ENCODE assay signal across 17 cellular contexts in genomic region chr12:29160230-29160629, GRCh38. TPM values are rescaled to one million over a fixed set of nuclear protein-coding genes. Genes with fewer than 3 reads are reported as not detected.
DNase-seq lines count a peak whose midpoint lies in the region; ATAC-seq and TF ChIP-seq lines count a peak whose summit lies in the region.
"Had no signal": no experiment of that assay in that cellular context is flagged by ENCODE, and none has a peak within 500 bp of the region (broad histone marks: within the 10 kb centered on the region; RNA-seq: fewer than 3 reads in every experiment).

No MANE protein-coding gene starts in this region.

- 88% methylated on average over 3 of the region's 3 CpGs for WGBS in prostate gland

- peaks cover 26% of the 10 kb centered on the region for H3K4me1 Mint-ChIP-seq in activated CD4-positive, alpha-beta memory T cell treated with anti-CD3 and anti-CD28 coated beads for 36 hours (ENCODE audit: low read depth)
- H3K4me1 Mint-ChIP-seq in activated CD4-positive, alpha-beta memory T cell treated with anti-CD3 and anti-CD28 coated beads, Interleukin-2, amount 10 ng/mL, durations not matched to agents 7 days and 5 days: peaks cover 27% of the 10 kb centered on the region
- H3K4me1 Mint-ChIP-seq in stimulated activated memory B cell treated with anti-CD40 and anti-IgM and Interleukin-4, amounts not matched to agents 10 μg/mL and 1 μg/mL and 100 μg/mL, for 72 hours: peaks cover 12% of the 10 kb centered on the region

- ATAC-seq in stimulated activated naive CD8-positive, alpha-beta T cell treated with anti-CD3 and anti-CD28 coated beads, Interleukin-15, Interleukin-2, amounts not matched to agents 100 U/mL and 50 U/mL, for 24 hours: peak; percentile 32
- ATAC-seq in stimulated activated memory B cell treated with anti-CD40 and anti-IgM and Interleukin-4, amounts not matched to agents 10 μg/mL and 1 μg/mL and 100 μg/mL, for 72 hours: no peak

- no peaks in the 10 kb centered on the region for H3K27me3 Mint-ChIP-seq in activated CD4-positive, alpha-beta memory T cell treated with anti-CD3 and anti-CD28 coated beads for 36 hours
- H3K27me3 Mint-ChIP-seq in activated CD4-positive, alpha-beta memory T cell treated with anti-CD3 and anti-CD28 coated beads, Interleukin-2, amount 10 ng/mL, durations not matched to agents 7 days and 5 days: no peaks in the 10 kb centered on the region
- no peaks in the 10 kb centered on the region for H3K27me3 Mint-ChIP-seq in stimulated activated memory B cell treated with anti-CD40 and anti-IgM and Interleukin-4, amounts not matched to agents 10 μg/mL and 1 μg/mL and 100 μg/mL, for 72 hours

- H3K4me1 ChIP-seq in prostate gland (replicated peaks) (no peaks in the 10 kb centered on the region), Peyer's patch (peaks cover 0 to 17% (median under 1%) of the 10 kb centered on the region in 4 donors)
- H3K4me1 ChIP-seq: parathyroid adenoma had no signal

- H3K9me3 Mint-ChIP-seq in activated CD4-positive, alpha-beta memory T cell treated with anti-CD3 and anti-CD28 coated beads for 36 hours: no peaks in the 10 kb centered on the region
- no peaks in the 10 kb centered on the region for H3K9me3 Mint-ChIP-seq in activated CD4-positive, alpha-beta memory T cell treated with anti-CD3 and anti-CD28 coated beads, Interleukin-2, amount 10 ng/mL, durations not matched to agents 7 days and 5 days
- H3K9me3 Mint-ChIP-seq in stimulated activated memory B cell treated with anti-CD40 and anti-IgM and Interleukin-4, amounts not matched to agents 10 μg/mL and 1 μg/mL and 100 μg/mL, for 72 hours: no peaks in the 10 kb centered on the region
- H3K9me3 Mint-ChIP-seq: HFFc6 had no signal

- POLR2A ChIA-PET in activated CD4-positive, alpha-beta memory T cell treated with anti-CD3 and anti-CD28 coated beads for 36 hours (lab: Charles Lee): no interaction called here
- POLR2A ChIA-PET in activated CD4-positive, alpha-beta memory T cell treated with anti-CD3 and anti-CD28 coated beads, Interleukin-2, amount 10 ng/mL, durations not matched to agents 7 days and 5 days (lab: Charles Lee): no interaction called here

- no peak overlapping the region for H3K27ac Mint-ChIP-seq in activated CD4-positive, alpha-beta memory T cell treated with anti-CD3 and anti-CD28 coated beads for 36 hours
- no peak overlapping the region for H3K27ac Mint-ChIP-seq in activated CD4-positive, alpha-beta memory T cell treated with anti-CD3 and anti-CD28 coated beads, Interleukin-2, amount 10 ng/mL, durations not matched to agents 7 days and 5 days
- H3K27ac Mint-ChIP-seq in stimulated activated memory B cell treated with anti-CD40 and anti-IgM and Interleukin-4, amounts not matched to agents 10 μg/mL and 1 μg/mL and 100 μg/mL, for 72 hours: no peak overlapping the region
- H3K27ac Mint-ChIP-seq: HFFc6 had no signal

- DNase-seq in activated CD4-positive, alpha-beta memory T cell treated with anti-CD3 and anti-CD28 coated beads for 36 hours: peak; percentile 23
- DNase-seq in activated CD4-positive, alpha-beta memory T cell treated with anti-CD3 and anti-CD28 coated beads, Interleukin-2, amount 10 ng/mL, durations not matched to agents 7 days and 5 days: no peak
- DNase-seq in NOMO-1 (lab: John Stamatoyannopoulos, UW; ENCODE audit: unreplicated experiment in 2 of 2): peak; percentile 21 to 75
- peak; percentile 15 for DNase-seq in central memory CD4-positive, alpha-beta T cell
- no peak for DNase-seq in stimulated activated naive CD8-positive, alpha-beta T cell treated with anti-CD3 and anti-CD28 coated beads, Interleukin-15, Interleukin-2, amounts not matched to agents 100 U/mL and 50 U/mL, for 24 hours
- no peak for DNase-seq in prostate gland (ENCODE audit: low spot score)
- no peak for DNase-seq in Peyer's patch
- DNase-seq: activated gamma-delta T cell treated with Interleukin-2 at 50 U/mL for 16 hours, Calu3, HFFc6, NCI-H1105, NCI-H345, stomach had no signal

- no peaks in the 10 kb centered on the region for H3K36me3 ChIP-seq in prostate gland
- no peaks in the 10 kb centered on the region for H3K36me3 ChIP-seq in Peyer's patch
- H3K36me3 ChIP-seq: SJSA1, stomach had no signal

- no peak overlapping the region for H3K4me3 ChIP-seq in prostate gland
- H3K4me3 ChIP-seq in Peyer's patch: no peak overlapping the region
- H3K4me3 ChIP-seq: SJSA1, smooth muscle cell, stomach had no signal

- intact Hi-C loops in activated CD4-positive, alpha-beta memory T cell treated with anti-CD3 and anti-CD28 coated beads for 36 hours (cut with micrococcal nuclease): no loop called here
- intact Hi-C loops in prostate gland (cut with DNase I): no loop called here

- no peaks in the 10 kb centered on the region for H3K9me3 ChIP-seq in prostate gland
- H3K9me3 ChIP-seq in Peyer's patch: no peaks in the 10 kb centered on the region
- H3K9me3 ChIP-seq: SJSA1, stomach had no signal

- no peaks in the 10 kb centered on the region for H3K36me3 Mint-ChIP-seq in activated CD4-positive, alpha-beta memory T cell treated with anti-CD3 and anti-CD28 coated beads for 36 hours
- H3K36me3 Mint-ChIP-seq in activated CD4-positive, alpha-beta memory T cell treated with anti-CD3 and anti-CD28 coated beads, Interleukin-2, amount 10 ng/mL, durations not matched to agents 7 days and 5 days (ENCODE audit: low read depth): peaks cover 9% of the 10 kb centered on the region
- no peaks in the 10 kb centered on the region for H3K36me3 Mint-ChIP-seq in stimulated activated memory B cell treated with anti-CD40 and anti-IgM and Interleukin-4, amounts not matched to agents 10 μg/mL and 1 μg/mL and 100 μg/mL, for 72 hours

- TF ChIP-seq CTCF in prostate gland (IDR thresholded peaks at IDR 0.05) (no peak), Peyer's patch (IDR thresholded peaks at IDR 0.05) (no peak)

- no peak overlapping the region for H3K27ac ChIP-seq in prostate gland
- peak overlapping the region in 1 of 4 donors; percentile 25 for H3K27ac ChIP-seq in Peyer's patch
- H3K27ac ChIP-seq: parathyroid adenoma, SJSA1 had no signal

- CTCF ChIA-PET in activated CD4-positive, alpha-beta memory T cell treated with anti-CD3 and anti-CD28 coated beads for 36 hours (lab: Charles Lee): interaction anchor here (1.6 kb wide), 1 partner anchor 158 kb away, joined by 5 read pairs; no protein-coding TSS in a partner anchor
- CTCF ChIA-PET in activated CD4-positive, alpha-beta memory T cell treated with anti-CD3 and anti-CD28 coated beads, Interleukin-2, amount 10 ng/mL, durations not matched to agents 7 days and 5 days (lab: Charles Lee): no interaction called here

- no peak overlapping the region for H3K4me3 Mint-ChIP-seq in activated CD4-positive, alpha-beta memory T cell treated with anti-CD3 and anti-CD28 coated beads for 36 hours
- no peak overlapping the region for H3K4me3 Mint-ChIP-seq in activated CD4-positive, alpha-beta memory T cell treated with anti-CD3 and anti-CD28 coated beads, Interleukin-2, amount 10 ng/mL, durations not matched to agents 7 days and 5 days
- H3K4me3 Mint-ChIP-seq in stimulated activated memory B cell treated with anti-CD40 and anti-IgM and Interleukin-4, amounts not matched to agents 10 μg/mL and 1 μg/mL and 100 μg/mL, for 72 hours: no peak overlapping the region
- H3K4me3 Mint-ChIP-seq: HFFc6 had no signal

- TF ChIP-seq POLR2A in prostate gland (IDR thresholded peaks at IDR 0.05): no peak
- TF ChIP-seq POLR2A in Peyer's patch (IDR thresholded peaks at IDR 0.05): no peak

- H3K27me3 ChIP-seq in prostate gland (replicated peaks; ENCODE audit: insufficient read depth): no peaks in the 10 kb centered on the region
- no peaks in the 10 kb centered on the region for H3K27me3 ChIP-seq in Peyer's patch
- H3K27me3 ChIP-seq: SJSA1, stomach had no signal

RNA-seq across cellular contexts. Expression of gene FAR2, which starts 11.2 kb away (rescaled TPM):
- total RNA-seq in activated CD4-positive, alpha-beta memory T cell treated with anti-CD3 and anti-CD28 coated beads for 36 hours: 1 to 10 TPM; 9.2 to 9.9 TPM
- total RNA-seq in activated CD4-positive, alpha-beta memory T cell treated with anti-CD3 and anti-CD28 coated beads, Interleukin-2, amount 10 ng/mL, durations not matched to agents 7 days and 5 days: 10 to 100 TPM; 19.1 to 19.9 TPM
- total RNA-seq in prostate gland (1 to 10 TPM; 3.1 to 7.2 TPM), Peyer's patch (10 to 100 TPM; 31.0 to 52.8 (median 40.1) TPM)

Comparison
In these comparisons a context has a peak if more than half of its experiments do, and no peak if none do; other contexts are left out.
1. DNase-seq: peak in activated CD4-positive, alpha-beta memory T cell treated with anti-CD3 and anti-CD28 coated beads for 36 hours (single experiment), NOMO-1 (2 of 2) and central memory CD4-positive, alpha-beta T cell (single experiment); none in activated CD4-positive, alpha-beta memory T cell treated with anti-CD3 and anti-CD28 coated beads, Interleukin-2, amount 10 ng/mL, durations not matched to agents 7 days and 5 days (single experiment), stimulated activated naive CD8-positive, alpha-beta T cell treated with anti-CD3 and anti-CD28 coated beads, Interleukin-15, Interleukin-2, amounts not matched to agents 100 U/mL and 50 U/mL, for 24 hours (single experiment), prostate gland (single experiment) and Peyer's patch (0 of 3).